ENCODE assay signal across 8 cellular contexts in genomic region chr1:180155202-180155682, GRCh38. TPM values are rescaled to one million over a fixed set of nuclear protein-coding genes. Genes with fewer than 3 reads are reported as not detected.
A peak's percentile ranks its signal among the peaks of the same experiment; 100 is the strongest.
DNase-seq lines count a peak whose midpoint lies in the region; ATAC-seq and TF ChIP-seq lines count a peak whose summit lies in the region.

No MANE protein-coding gene starts in this region.

- no peaks in the 10 kb centered on the region for H3K9me3 Mint-ChIP-seq in activated naive CD4-positive, alpha-beta T cell treated with anti-CD3 and anti-CD28 coated beads, Interleukin-2, amount 50 U/mL, for 24 hours

- no peaks in the 10 kb centered on the region for H3K36me3 ChIP-seq in right atrium auricular region
- no peaks in the 10 kb centered on the region for H3K36me3 ChIP-seq in gastrocnemius medialis

- DNase-seq in M059J (ENCODE audit: low read depth) (peak; percentile 36), right atrium auricular region (ENCODE audit: low spot score) (peak; percentile 56), gastrocnemius medialis (no peak), NCI-H524 treated with DMSO at 0.1 percent for 48 hours (lab: John Stamatoyannopoulos, UW) (no peak), HPDE6-E6E7 (ENCODE audit: extremely low spot score) (no peak)

- intact Hi-C loops in gastrocnemius medialis (cut with DNase I; ENCODE audit: low total_unique reads), result loop anchor here (2.0 kb wide), 2 partner anchors 14 to 278 kb away; partner anchors contain the start of gene TOR1AIP2

- ATAC-seq in GM18498 (IDR thresholded peaks at IDR 0.05; ENCODE audit: unreplicated experiment) (peak; percentile 2), gastrocnemius medialis (peak; percentile 9 to 11), HG02870 (IDR thresholded peaks at IDR 0.05; ENCODE audit: unreplicated experiment) (no peak)

- H3K4me3 ChIP-seq in right atrium auricular region, result peak overlapping the region; percentile 78 to 84
- peak overlapping the region; percentile 69 to 100 (median 84) for H3K4me3 ChIP-seq in gastrocnemius medialis

- no peak for TF ChIP-seq POLR2A in gastrocnemius medialis (IDR thresholded peaks at IDR 0.05)

- H3K9me3 ChIP-seq in right atrium auricular region, result no peaks in the 10 kb centered on the region
- H3K9me3 ChIP-seq in gastrocnemius medialis, result no peaks in the 10 kb centered on the region

- H3K4me1 ChIP-seq in right atrium auricular region (peaks cover 0 to 50% of the 10 kb centered on the region in 2 donors), gastrocnemius medialis (peaks cover 29 to 34% of the 10 kb centered on the region in 2 donors)

- H3K27me3 ChIP-seq in right atrium auricular region (no peaks in the 10 kb centered on the region), gastrocnemius medialis (no peaks in the 10 kb centered on the region)

- no peaks in the 10 kb centered on the region for H3K27me3 Mint-ChIP-seq in activated naive CD4-positive, alpha-beta T cell treated with anti-CD3 and anti-CD28 coated beads, Interleukin-2, amount 50 U/mL, for 24 hours

- peaks cover 34% of the 10 kb centered on the region for H3K4me1 Mint-ChIP-seq in activated naive CD4-positive, alpha-beta T cell treated with anti-CD3 and anti-CD28 coated beads, Interleukin-2, amount 50 U/mL, for 24 hours

- no peaks in the 10 kb centered on the region for H3K36me3 Mint-ChIP-seq in activated naive CD4-positive, alpha-beta T cell treated with anti-CD3 and anti-CD28 coated beads, Interleukin-2, amount 50 U/mL, for 24 hours

- TF ChIP-seq CTCF in right atrium auricular region (IDR thresholded peaks at IDR 0.05), result no peak
- no peak for TF ChIP-seq CTCF in gastrocnemius medialis (IDR thresholded peaks at IDR 0.05 in 4 of 5, conservative IDR thresholded peaks at IDR 0.05 in 1 of 5)

- H3K4me3 Mint-ChIP-seq in activated naive CD4-positive, alpha-beta T cell treated with anti-CD3 and anti-CD28 coated beads, Interleukin-2, amount 50 U/mL, for 24 hours, result peak overlapping the region; percentile 89

- H3K27ac ChIP-seq in right atrium auricular region (peak overlapping the region; percentile 84 to 97), gastrocnemius medialis (peak overlapping the region; percentile 86 to 98 (median 91))

- H3K27ac Mint-ChIP-seq in activated naive CD4-positive, alpha-beta T cell treated with anti-CD3 and anti-CD28 coated beads, Interleukin-2, amount 50 U/mL, for 24 hours, result peak overlapping the region; percentile 85

- in situ Hi-C loops in gastrocnemius medialis (cut with MboI; ENCODE audit: low sequenced_read_pairs in 4 of 4), result loop anchor here in 1 of 4 donors (25.0 kb wide), 1 partner anchor 268 kb away; the partner anchor contains the start of genes TOR1AIP1 and TOR1AIP2

RNA-seq across cellular contexts. Expression of gene QSOX1, which starts 0.6 kb away (rescaled TPM):
- 258 and 330 TPM in 2 replicates for total RNA-seq in M059J (2014; rRNA removed; shearing (Covaris generic))
- 100 to 1,000 TPM; 199 to 332 TPM for total RNA-seq in right atrium auricular region
- total RNA-seq in gastrocnemius medialis, result 100 to 1,000 TPM in 2 of 4 donors, 10 to 100 TPM in 2; 65.9 to 124 (median 93.7) TPM

Comparison
In these comparisons a context has a peak if more than half of its experiments do, and no peak if none do; other contexts are left out.
1. DNase-seq: peak in M059J (single experiment) and right atrium auricular region (single experiment); none in gastrocnemius medialis (0 of 2), NCI-H524 treated with DMSO at 0.1 percent for 48 hours (single experiment) and HPDE6-E6E7 (single experiment).